19 cellular contexts compared by ENCODE assay signal in the genomic region with DNA sequence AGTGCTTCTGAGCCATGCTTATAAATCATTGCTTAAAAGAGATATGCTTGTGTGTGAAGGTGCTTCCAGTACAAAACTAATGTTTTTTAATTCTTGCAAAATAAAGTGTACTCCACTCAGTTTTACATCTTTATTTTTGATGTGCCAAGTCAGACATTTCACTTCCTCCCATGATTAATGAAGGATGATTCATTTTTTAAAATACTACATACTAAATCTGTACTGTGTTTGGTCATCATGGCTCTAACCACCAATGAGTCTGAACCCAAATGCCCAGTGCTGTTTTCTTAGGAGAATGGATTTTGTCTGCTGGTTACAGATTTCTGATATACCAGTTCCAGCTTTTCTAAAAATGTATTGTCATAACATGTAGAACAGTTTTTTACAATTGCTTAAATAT. TPM values are rescaled to one million over a fixed set of nuclear protein-coding genes. Genes with fewer than 3 reads are reported as not detected.
DNase-seq lines count a peak whose midpoint lies in the region; ATAC-seq, FAIRE-seq and TF ChIP-seq lines count a peak whose summit lies in the region.
"Had no signal": no experiment of that assay in that cellular context is flagged by ENCODE, and none has a peak within 500 bp of the region (broad histone marks: within the 10 kb centered on the region; RNA-seq: fewer than 3 reads in every experiment).

No MANE protein-coding gene starts in this region.

- FAIRE-seq in HepG2 (lab: Jason Lieb, UNC), result peak; percentile 8
- FAIRE-seq: A204.1 had no signal

- no peaks in the 10 kb centered on the region for H4K20me1 ChIP-seq in HepG2 (ENCODE audit: insufficient read depth, low read length)

- CTCF ChIA-PET in HepG2 (lab: Yijun Ruan, JAX; ENCODE audit: low intra/inter-chr PET ratio, low total read pairs), result no interaction called here

- H3K27me3 ChIP-seq in HepG2 (ENCODE audit: control insufficient read depth in 1 of 2, insufficient read depth in 2 of 2, low read length in 2 of 2), result peaks cover 1 to 30% of the 10 kb centered on the region in 2 experiments; a peak in 3 of 5 replicates
- no peaks in the 10 kb centered on the region for H3K27me3 ChIP-seq in right lobe of liver
- H3K27me3 ChIP-seq in right atrium auricular region, result no peaks in the 10 kb centered on the region
- H3K27me3 ChIP-seq: left lung, MG63, testis had no signal

- H3K27ac ChIP-seq in HepG2 (ENCODE audit: extremely low read length, insufficient read depth, low read length) (no peak overlapping the region), right lobe of liver (no peak overlapping the region), SK-N-MC (peak overlapping the region; percentile 18; the same call in 1 of the 2 replicates), right atrium auricular region (no peak overlapping the region)
- H3K27ac ChIP-seq: epithelial cell of prostate, left lung, testis had no signal

- no peaks in the 10 kb centered on the region for H3K79me2 ChIP-seq in HepG2 (ENCODE audit: insufficient read depth, low read length)

- no peak for TF ChIP-seq POLR2A in HepG2 (IDR thresholded peaks at IDR 0.05; ENCODE audit: insufficient read depth in 1 of 2, low read depth in 2 of 2, low read length in 2 of 2)
- TF ChIP-seq POLR2A in right lobe of liver (IDR thresholded peaks at IDR 0.05), result no peak

- no peak for TF ChIP-seq CTCF in HepG2 (CRISPR knock-in tag; IDR thresholded peaks at IDR 0.05)
- TF ChIP-seq CTCF in right lobe of liver (IDR thresholded peaks at IDR 0.05), result no peak
- no peak for TF ChIP-seq CTCF in fibroblast of pulmonary artery (IDR thresholded peaks at IDR 0.05; ENCODE audit: low read length, missing control alignments)
- no peak for TF ChIP-seq CTCF in right atrium auricular region (IDR thresholded peaks at IDR 0.05)

- no peak overlapping the region for H2AFZ ChIP-seq in HepG2 (ENCODE audit: low read length)

- H3K4me3 ChIP-seq in HepG2 (replicated peaks in 1 of 3; ENCODE audit: insufficient read depth in 1 of 3, low read depth in 2 of 3, low read length in 3 of 3) (no peak overlapping the region), right lobe of liver (no peak overlapping the region), SK-N-MC (no peak overlapping the region), fibroblast of pulmonary artery (replicated peaks; ENCODE audit: low read depth, low read length) (no peak overlapping the region), right atrium auricular region (no peak overlapping the region)
- H3K4me3 ChIP-seq: left lung, MG63, testis had no signal

- ATAC-seq in HepG2 (no peak), right lobe of liver (no peak), HG02885 (IDR thresholded peaks at IDR 0.05; ENCODE audit: poor library complexity, unreplicated experiment) (no peak)
- ATAC-seq: left lung had no signal

- in situ Hi-C loops in HepG2 (cut with HindIII; ENCODE audit: extremely low pct_ligation_motif_present, low pct_unique_long_range_greater_than_20kb), result no loop called here

- H3K9me3 ChIP-seq in HepG2 (ENCODE audit: low read length), result no peaks in the 10 kb centered on the region
- H3K9me3 ChIP-seq in right lobe of liver, result no peaks in the 10 kb centered on the region
- no peaks in the 10 kb centered on the region for H3K9me3 ChIP-seq in SK-N-MC (ENCODE audit: low read depth, low read length)
- H3K9me3 ChIP-seq in right atrium auricular region, result no peaks in the 10 kb centered on the region
- H3K9me3 ChIP-seq: left lung, MG63, testis had no signal

- H3K9ac ChIP-seq in HepG2 (ENCODE audit: insufficient read depth, low read depth, low read length) (no peak overlapping the region), SK-N-MC (ENCODE audit: insufficient read length) (no peak overlapping the region)

- TF ChIP-seq EP300 in HepG2 (IDR thresholded peaks at IDR 0.05; ENCODE audit: low read depth in 2 of 2, low read length in 2 of 2) (no peak), HepG2 (CRISPR knock-in tag; IDR thresholded peaks at IDR 0.05; ENCODE audit: borderline replicate concordance) (no peak)

- POLR2A ChIA-PET in HepG2 (lab: Yijun Ruan, JAX), result no interaction called here

- BruUV-seq in HepG2 (replicated peaks; lab: Mats Ljungman, UMichigan), result no TSS peak

- TF ChIP-seq RAD21 in HepG2 (CRISPR knock-in tag; IDR thresholded peaks at IDR 0.05), result no peak

- intact Hi-C loops in HepG2 (cut with micrococcal nuclease; ENCODE audit: unreplicated experiment) (no loop called here), right lobe of liver (cut with DNase I) (no loop called here)

- no peaks in the 10 kb centered on the region for H3K36me3 ChIP-seq in HepG2 (replicated peaks in 1 of 2; ENCODE audit: control insufficient read depth in 1 of 2, insufficient read depth in 2 of 2, low read length in 2 of 2)
- no peaks in the 10 kb centered on the region for H3K36me3 ChIP-seq in right lobe of liver
- H3K36me3 ChIP-seq in SK-N-MC (ENCODE audit: insufficient read depth, low read length), result no peaks in the 10 kb centered on the region
- H3K36me3 ChIP-seq in right atrium auricular region, result no peaks in the 10 kb centered on the region
- H3K36me3 ChIP-seq: left lung, MG63 had no signal

- H3K4me1 ChIP-seq in HepG2 (ENCODE audit: insufficient read depth, low read length) (no peaks in the 10 kb centered on the region), right lobe of liver (no peaks in the 10 kb centered on the region), right atrium auricular region (no peaks in the 10 kb centered on the region)
- H3K4me1 ChIP-seq: left lung, testis had no signal

- no peak overlapping the region for H3K4me2 ChIP-seq in HepG2 (ENCODE audit: low read depth, low read length)

- DNase-seq in HepG2 (ENCODE audit: low spot score), result no peak
- no peak for DNase-seq in right lobe of liver
- no peak for DNase-seq in SK-N-MC (ENCODE audit: low read depth, low spot score)
- DNase-seq in fibroblast of pulmonary artery (ENCODE audit: low read depth), result peak; percentile 40
- DNase-seq in stimulated activated CD4-positive, alpha-beta T cell treated with anti-CD3 and anti-CD28 coated beads, Interleukin-4, amount 100 ng/mL, for 24 hours, result no peak
- no peak for DNase-seq in right atrium auricular region (ENCODE audit: low spot score)
- no peak for DNase-seq in NCI-H2081 treated with DMSO at 0.1 percent for 48 hours (lab: John Stamatoyannopoulos, UW)
- DNase-seq: activated CD4-positive, alpha-beta T cell treated with anti-CD3 and anti-CD28 coated beads for 48 hours; activated naive CD8-positive, alpha-beta T cell treated with anti-CD3 and anti-CD28 coated beads for 36 hours; activated T-cell treated with anti-CD3 and anti-CD28 coated beads, Interleukin-2, amount 50 U/mL, for 1 hour; hippocampal formation; left lung; MG63; NCI-H2107; T1000; testis had no signal

TF ChIP-seq in HepG2, 621 proteins besides CTCF, POLR2A, EP300 and RAD21 (continues in another document):
- no peak for TF ChIP-seq SPEN (CRISPR knock-in tag; IDR thresholded peaks at IDR 0.05; ENCODE audit: low read depth)
- no peak for TF ChIP-seq GFI1 (CRISPR knock-in tag; IDR thresholded peaks at IDR 0.05; ENCODE audit: borderline replicate concordance)
- TF ChIP-seq DR1 (CRISPR knock-in tag; IDR thresholded peaks at IDR 0.05), result no peak
- TF ChIP-seq, protein P1, sequence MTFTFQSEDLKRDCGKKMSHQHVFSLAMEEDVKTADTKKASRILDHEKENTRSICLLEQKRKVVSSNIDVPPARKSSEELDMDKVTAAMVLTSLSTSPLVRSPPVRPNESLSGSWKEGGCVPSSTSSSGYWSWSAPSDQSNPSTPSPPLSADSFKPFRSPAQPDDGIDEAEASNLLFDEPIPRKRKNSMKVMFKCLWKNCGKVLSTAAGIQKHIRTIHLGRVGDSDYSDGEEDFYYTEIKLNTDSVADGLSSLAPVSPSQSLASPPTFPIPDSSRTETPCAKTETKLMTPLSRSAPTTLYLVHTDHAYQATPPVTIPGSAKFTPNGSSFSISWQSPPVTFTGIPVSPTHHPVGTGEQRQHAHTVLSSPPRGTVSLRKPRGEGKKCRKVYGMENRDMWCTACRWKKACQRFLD (CRISPR knock-in tag; IDR thresholded peaks at IDR 0.05; ENCODE audit: borderline replicate concordance), result no peak
- TF ChIP-seq HIVEP1 (CRISPR knock-in tag; IDR thresholded peaks at IDR 0.05), result no peak
- TF ChIP-seq RFXAP (CRISPR knock-in tag; IDR thresholded peaks at IDR 0.05; ENCODE audit: borderline replicate concordance), result no peak
- TF ChIP-seq ATRX (CRISPR knock-in tag; IDR thresholded peaks at IDR 0.05; ENCODE audit: borderline replicate concordance), result no peak
- no peak for TF ChIP-seq ZNF446 (CRISPR knock-in tag; IDR thresholded peaks at IDR 0.05)
- no peak for TF ChIP-seq HMGA1 (CRISPR knock-in tag; conservative IDR thresholded peaks at IDR 0.05)
- no peak for TF ChIP-seq MEIS1 (CRISPR knock-in tag; IDR thresholded peaks at IDR 0.05; ENCODE audit: borderline replicate concordance)
- TF ChIP-seq ATF1 (CRISPR knock-in tag; IDR thresholded peaks at IDR 0.05), result no peak
- no peak for TF ChIP-seq ZNF225 (CRISPR knock-in tag; IDR thresholded peaks at IDR 0.05)
- TF ChIP-seq NFRKB (IDR thresholded peaks at IDR 0.05), result no peak
- TF ChIP-seq SETDB1 (CRISPR knock-in tag; IDR thresholded peaks at IDR 0.05; ENCODE audit: borderline replicate concordance), result no peak

RNA-seq across cellular contexts. Expression of a gene that starts 31.9 kb away (rescaled TPM):
- total RNA-seq in HepG2 (2016; rRNA removed; fragmentation: Illumina TruSeq; extraction: Trizol), result 2.4 and 2.5 TPM in 2 replicates
- total RNA-seq in HepG2 (2016; cell fraction: cytosol; rRNA removed; fragmentation: Illumina TruSeq; extraction: Trizol; ENCODE audit: low read depth), result 0.97 and 1.3 TPM in 2 replicates
- 2.5 and 2.7 TPM in 2 replicates for total RNA-seq in HepG2 (2016; cell fraction: insoluble cytoplasmic fraction; rRNA removed; fragmentation: Illumina TruSeq; extraction: Trizol)
- total RNA-seq in HepG2 (2016; cell fraction: membrane; rRNA removed; fragmentation: Illumina TruSeq; extraction: Trizol), result 2.7 and 3.4 TPM in 2 replicates
- 2.6 and 4.1 TPM in 2 replicates for total RNA-seq in HepG2 (2016; cell fraction: nucleus; rRNA removed; fragmentation: Illumina TruSeq; extraction: Trizol)
- polyA plus RNA-seq in HepG2 (2011; rRNA removed), result 5.1 and 6.3 TPM in 2 replicates
- polyA plus RNA-seq in HepG2 (2011; cell fraction: cytosol; rRNA removed), result 2.9 and 3.5 TPM in 2 replicates
- 7.6 and 9.1 TPM in 2 replicates for polyA plus RNA-seq in HepG2 (2011; cell fraction: nucleus; rRNA removed)
- 8.9 and 11.8 TPM in 2 replicates for polyA plus RNA-seq in HepG2 (2012)
- polyA plus RNA-seq in HepG2 (2016; cell fraction: cytosol; fragmentation: Illumina TruSeq; extraction: Trizol; ENCODE audit: low read depth), result 1.6 TPM in 2 replicates
- 1.5 and 1.8 TPM in 2 replicates for polyA plus RNA-seq in HepG2 (2016; cell fraction: insoluble cytoplasmic fraction; fragmentation: Illumina TruSeq; extraction: Trizol; ENCODE audit: low read depth)
- polyA plus RNA-seq in HepG2 (2016; cell fraction: membrane; fragmentation: Illumina TruSeq; extraction: Trizol; ENCODE audit: low read depth), result 2.1 and 2.3 TPM in 2 replicates
- polyA plus RNA-seq in HepG2 (2016; cell fraction: nucleus; fragmentation: Illumina TruSeq; extraction: Trizol; ENCODE audit: insufficient read depth, low read depth), result 2.1 and 2.4 TPM in 2 replicates
- polyA minus RNA-seq in HepG2 (2011; rRNA and poly(A)+ RNA removed; ENCODE audit: low replicate concordance), result 10.0 and 31.5 TPM in 2 replicates
- 7.6 and 13.8 TPM in 2 replicates for polyA minus RNA-seq in HepG2 (2011; cell fraction: cytosol; rRNA and poly(A)+ RNA removed)
- polyA minus RNA-seq in HepG2 (2011; cell fraction: nucleus; rRNA and poly(A)+ RNA removed), result 28.8 and 31.8 TPM in 2 replicates
- total RNA-seq in right lobe of liver, result 10 to 100 TPM in 4 of 6 experiments, 1 to 10 TPM in 2; 7.0 to 37.7 (median 13.8) TPM
- total RNA-seq in right atrium auricular region, result 10 to 100 TPM; 33.1 to 56.6 TPM
- total RNA-seq: activated naive CD8-positive, alpha-beta T cell treated with anti-CD3 and anti-CD28 coated beads for 36 hours had no signal
